In the genomic region with DNA sequence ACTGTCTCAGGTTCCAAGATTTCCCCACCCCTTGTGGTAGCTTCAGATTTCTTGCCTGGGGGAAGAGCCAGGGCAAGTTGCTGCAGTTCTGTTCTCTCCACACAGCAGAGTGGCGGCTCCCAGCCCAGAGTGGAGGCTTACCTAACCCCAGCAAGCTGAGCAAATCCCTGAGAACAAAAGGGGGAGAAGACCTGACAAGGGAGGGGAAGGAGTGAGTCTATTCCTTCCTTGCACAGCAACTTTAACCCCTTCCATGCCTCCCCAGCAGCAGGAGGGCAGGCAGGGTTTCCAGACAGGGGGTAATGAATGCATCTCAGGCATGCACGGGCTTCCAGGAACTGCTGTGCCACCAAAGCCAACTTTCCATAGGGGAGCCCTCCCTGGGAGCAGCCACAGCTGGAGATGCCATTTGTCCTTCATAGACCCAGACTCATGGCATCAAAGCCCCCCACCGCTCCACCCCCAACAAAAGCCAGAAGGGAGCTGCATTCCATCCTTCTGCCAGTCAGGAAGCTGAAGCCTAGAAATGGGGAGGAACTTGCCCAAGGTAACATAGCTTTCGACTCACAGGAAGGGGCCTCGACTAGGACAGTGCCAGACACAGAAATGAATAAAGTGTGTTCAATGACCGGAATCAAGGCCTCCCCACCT, we compare ENCODE assay signal across 1 cellular context.
A peak's percentile ranks its signal among the peaks of the same experiment; 100 is the strongest.
TF ChIP-seq lines count a peak whose summit lies in the region.

No MANE protein-coding gene starts in this region.

TF ChIP-seq in HEK293, 187 proteins besides CTCF, POLR2A, EP300 and RAD21 (continued from another document):
- TF ChIP-seq, protein P1, sequence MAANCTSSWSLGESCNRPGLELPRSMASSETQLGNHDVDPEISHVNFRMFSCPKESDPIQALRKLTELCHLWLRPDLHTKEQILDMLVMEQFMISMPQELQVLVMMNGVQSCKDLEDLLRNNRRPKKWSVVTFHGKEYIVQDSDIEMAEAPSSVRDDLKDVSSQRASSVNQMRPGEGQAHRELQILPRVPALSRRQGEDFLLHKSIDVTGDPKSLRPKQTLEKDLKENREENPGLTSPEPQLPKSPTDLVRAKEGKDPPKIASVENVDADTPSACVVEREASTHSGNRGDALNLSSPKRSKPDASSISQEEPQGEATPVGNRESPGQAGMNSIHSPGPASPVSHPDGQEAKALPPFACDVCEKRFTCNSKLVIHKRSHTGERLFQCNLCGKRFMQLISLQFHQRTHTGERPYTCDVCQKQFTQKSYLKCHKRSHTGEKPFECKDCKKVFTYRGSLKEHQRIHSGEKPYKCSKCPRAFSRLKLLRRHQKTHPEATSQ (tag by site-specific recombination; IDR thresholded peaks at IDR 0.05): no peak
- peak; percentile 98 for TF ChIP-seq ZIC2 (tag by site-specific recombination; IDR thresholded peaks at IDR 0.05)
TF ChIP-seq in HEK293: peak in this region for 5.
